ENCODE assay signal across 8 cellular contexts in the genomic region with DNA sequence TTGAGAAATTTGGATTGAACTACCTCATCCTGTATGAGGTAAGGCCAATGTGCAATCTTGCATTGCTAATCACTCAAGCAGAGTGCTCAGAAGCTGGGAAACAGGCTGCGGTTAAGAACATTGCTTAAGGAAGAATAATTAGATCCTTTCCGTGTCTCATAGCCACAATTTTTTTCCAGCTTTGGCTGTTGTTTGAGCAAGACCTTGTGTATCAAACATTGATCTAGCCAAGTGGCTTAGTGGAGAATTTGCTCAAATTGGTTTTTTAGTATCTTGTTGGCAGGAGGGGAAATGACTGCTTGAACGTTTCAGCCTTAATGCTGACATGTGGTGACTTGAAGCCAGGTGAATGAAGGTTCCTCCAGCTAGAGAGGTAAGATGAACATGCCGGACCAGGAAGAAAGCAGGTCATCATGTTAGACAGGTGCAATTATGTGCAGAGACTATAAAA.
DNase-seq lines count a peak whose midpoint lies in the region; ATAC-seq and TF ChIP-seq lines count a peak whose summit lies in the region.

No MANE protein-coding gene starts in this region.

- BruUV-seq in Calu3 (replicated peaks; lab: Mats Ljungman, UMichigan): no TSS peak

- no peaks in the 10 kb centered on the region for H3K9me3 ChIP-seq in RWPE2 (ENCODE audit: severe bottlenecking)

- peaks cover 5% of the 10 kb centered on the region for H3K9me3 Mint-ChIP-seq in Calu3 (ENCODE audit: low read depth, unreplicated experiment)

- H3K4me3 ChIP-seq in RWPE2 (ENCODE audit: severe bottlenecking) (no peak overlapping the region), retinal pigment epithelial cell (ENCODE audit: low read length) (no peak overlapping the region)

- no peaks in the 10 kb centered on the region for H3K36me3 ChIP-seq in RWPE2 (ENCODE audit: low read depth)

- no peaks in the 10 kb centered on the region for H3K36me3 Mint-ChIP-seq in Calu3 (ENCODE audit: insufficient read depth, unreplicated experiment)

- H3K4me1 Mint-ChIP-seq in Calu3 (ENCODE audit: low read depth, unreplicated experiment): peaks cover 29% of the 10 kb centered on the region

- intact Hi-C loops in Calu3 (cut with micrococcal nuclease; ENCODE audit: unreplicated experiment): no loop called here

- no peaks in the 10 kb centered on the region for H3K27me3 ChIP-seq in RWPE2 (ENCODE audit: insufficient read depth, poor library complexity, severe bottlenecking)

- DNase-seq in GF-D8 (lab: John Stamatoyannopoulos, UW) (peak; percentile 86), RWPE2 (ENCODE audit: low spot score) (no peak), fibroblast of the conjunctiva (ENCODE audit: low read depth) (peak; percentile 90), retinal pigment epithelial cell (ENCODE audit: low read depth) (peak; percentile 95), D341Med (ENCODE audit: low spot score) (no peak), OCI-M1 (lab: John Stamatoyannopoulos, UW) (no peak), Calu3 (no peak)

- CTCF ChIA-PET in Calu3 (lab: Charles Lee): no interaction called here

- no peaks in the 10 kb centered on the region for H3K27me3 Mint-ChIP-seq in Calu3 (ENCODE audit: unreplicated experiment)

- peak overlapping the region; percentile 44 for H3K27ac ChIP-seq in RWPE2 (ENCODE audit: poor library complexity, severe bottlenecking)

- TF ChIP-seq CTCF in RWPE2 (IDR thresholded peaks at IDR 0.05; ENCODE audit: poor library complexity, severe bottlenecking) (no peak), retinal pigment epithelial cell (conservative IDR thresholded peaks at IDR 0.05; ENCODE audit: low read depth, low read length) (no peak), Calu3 (IDR thresholded peaks at IDR 0.05; ENCODE audit: unreplicated experiment) (no peak)

- ATAC-seq in RWPE2 (ENCODE audit: low read depth): peak; percentile 92
- ATAC-seq in HG03432 (IDR thresholded peaks at IDR 0.05; ENCODE audit: unreplicated experiment): no peak

- peaks cover 13% of the 10 kb centered on the region for H3K4me1 ChIP-seq in RWPE2 (ENCODE audit: insufficient read depth, poor library complexity, severe bottlenecking)

- no peak overlapping the region for H3K27ac Mint-ChIP-seq in Calu3 (ENCODE audit: unreplicated experiment)

- H3K4me3 Mint-ChIP-seq in Calu3 (ENCODE audit: low read depth, unreplicated experiment): no peak overlapping the region

Comparison
In these comparisons a context has a peak if more than half of its experiments do, and no peak if none do; other contexts are left out.
1. DNase-seq: peak in GF-D8 (single experiment), fibroblast of the conjunctiva (single experiment) and retinal pigment epithelial cell (single experiment); none in RWPE2 (single experiment), D341Med (single experiment), OCI-M1 (single experiment) and Calu3 (single experiment).